In the genomic region with DNA sequence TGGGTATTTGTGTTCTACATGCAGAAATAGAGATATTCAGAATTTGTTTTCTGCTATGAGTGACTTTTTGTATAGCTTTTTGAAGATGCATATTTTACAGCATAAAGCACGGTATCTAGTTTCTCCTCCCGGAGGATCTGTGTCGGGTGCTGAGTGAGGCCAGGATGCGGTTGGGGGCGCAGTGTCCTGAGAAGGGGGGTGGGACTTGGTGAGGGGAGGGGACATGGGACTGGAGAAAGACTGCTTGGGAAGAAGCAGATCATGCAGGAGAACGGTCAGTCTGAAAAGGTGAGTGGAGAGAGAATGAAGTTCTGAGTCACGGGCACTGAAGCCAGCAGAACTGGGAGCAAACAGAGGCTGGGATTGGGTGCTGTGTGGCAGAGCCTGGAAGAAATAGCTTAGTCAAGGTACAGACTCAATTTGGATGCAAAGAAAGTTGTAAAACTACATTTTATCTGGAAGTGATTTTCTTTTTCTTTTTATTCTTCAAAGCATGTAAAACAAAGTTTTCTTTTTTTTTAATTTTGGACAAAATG, we compare ENCODE assay signal across 2 cellular contexts.
TF ChIP-seq lines count a peak whose summit lies in the region.

No MANE protein-coding gene starts in this region.

TF ChIP-seq in SK-N-SH treated with all-trans-retinoic acid at 6 μM for 48 hours, 23 proteins besides CTCF, POLR2A, EP300 and RAD21 (continued from another document):
- TF ChIP-seq POU6F1 (CRISPR knock-in tag; IDR thresholded peaks at IDR 0.05; ENCODE audit: borderline replicate concordance, low read depth) (no peak), RARB (CRISPR knock-in tag; IDR thresholded peaks at IDR 0.05) (no peak), CREB5 (CRISPR knock-in tag; IDR thresholded peaks at IDR 0.05; ENCODE audit: low read depth) (no peak), ZFP30 (CRISPR knock-in tag; IDR thresholded peaks at IDR 0.05) (no peak), TCF4 (CRISPR knock-in tag; IDR thresholded peaks at IDR 0.05; ENCODE audit: borderline replicate concordance) (no peak), ARNTL (CRISPR knock-in tag; IDR thresholded peaks at IDR 0.05; ENCODE audit: borderline replicate concordance, low read depth) (no peak), ESRRG (CRISPR knock-in tag; IDR thresholded peaks at IDR 0.05) (no peak), BACH2 (CRISPR knock-in tag; IDR thresholded peaks at IDR 0.05; ENCODE audit: borderline replicate concordance) (no peak)
- TF ChIP-seq, protein P1, sequence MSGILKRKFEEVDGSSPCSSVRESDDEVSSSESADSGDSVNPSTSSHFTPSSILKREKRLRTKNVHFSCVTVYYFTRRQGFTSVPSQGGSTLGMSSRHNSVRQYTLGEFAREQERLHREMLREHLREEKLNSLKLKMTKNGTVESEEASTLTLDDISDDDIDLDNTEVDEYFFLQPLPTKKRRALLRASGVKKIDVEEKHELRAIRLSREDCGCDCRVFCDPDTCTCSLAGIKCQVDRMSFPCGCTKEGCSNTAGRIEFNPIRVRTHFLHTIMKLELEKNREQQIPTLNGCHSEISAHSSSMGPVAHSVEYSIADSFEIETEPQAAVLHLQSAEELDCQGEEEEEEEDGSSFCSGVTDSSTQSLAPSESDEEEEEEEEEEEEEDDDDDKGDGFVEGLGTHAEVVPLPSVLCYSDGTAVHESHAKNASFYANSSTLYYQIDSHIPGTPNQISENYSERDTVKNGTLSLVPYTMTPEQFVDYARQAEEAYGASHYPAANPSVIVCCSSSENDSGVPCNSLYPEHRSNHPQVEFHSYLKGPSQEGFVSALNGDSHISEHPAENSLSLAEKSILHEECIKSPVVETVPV (CRISPR knock-in tag; IDR thresholded peaks at IDR 0.05): no peak

TF ChIP-seq in H1, 55 proteins besides CTCF, POLR2A, EP300 and RAD21 (continued from another document):
- TF ChIP-seq, protein P2, sequence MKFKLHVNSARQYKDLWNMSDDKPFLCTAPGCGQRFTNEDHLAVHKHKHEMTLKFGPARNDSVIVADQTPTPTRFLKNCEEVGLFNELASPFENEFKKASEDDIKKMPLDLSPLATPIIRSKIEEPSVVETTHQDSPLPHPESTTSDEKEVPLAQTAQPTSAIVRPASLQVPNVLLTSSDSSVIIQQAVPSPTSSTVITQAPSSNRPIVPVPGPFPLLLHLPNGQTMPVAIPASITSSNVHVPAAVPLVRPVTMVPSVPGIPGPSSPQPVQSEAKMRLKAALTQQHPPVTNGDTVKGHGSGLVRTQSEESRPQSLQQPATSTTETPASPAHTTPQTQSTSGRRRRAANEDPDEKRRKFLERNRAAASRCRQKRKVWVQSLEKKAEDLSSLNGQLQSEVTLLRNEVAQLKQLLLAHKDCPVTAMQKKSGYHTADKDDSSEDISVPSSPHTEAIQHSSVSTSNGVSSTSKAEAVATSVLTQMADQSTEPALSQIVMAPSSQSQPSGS (IDR thresholded peaks at IDR 0.05; ENCODE audit: low read length): no peak
- TF ChIP-seq BRCA1 (IDR thresholded peaks at IDR 0.05; ENCODE audit: low read depth, low read length) (no peak), YY1 (IDR thresholded peaks at IDR 0.05; ENCODE audit: low read depth, low read length) (no peak)
